Comparison of ENCODE assay signal across 8 cellular contexts in the genomic region with DNA sequence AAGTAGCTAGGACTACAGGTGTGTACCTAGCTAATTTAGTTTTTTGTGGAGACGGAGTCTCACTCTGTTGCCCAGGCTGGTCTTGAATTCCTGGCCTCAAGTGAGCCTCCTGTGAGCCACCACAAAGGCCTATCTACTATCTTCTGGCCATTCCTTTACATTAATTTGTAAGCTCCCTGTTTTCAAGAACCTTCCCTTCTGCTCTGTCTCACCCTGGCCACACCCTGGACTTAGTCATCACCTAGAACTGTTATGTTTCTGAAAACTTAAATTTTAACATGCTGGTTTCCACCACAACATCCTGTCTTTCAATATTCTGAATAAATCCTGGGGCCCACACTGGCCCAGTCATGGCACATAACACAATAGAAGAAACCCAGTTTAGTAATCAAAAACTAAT. TPM values are rescaled to one million over a fixed set of nuclear protein-coding genes. Genes with fewer than 3 reads are reported as not detected.
DNase-seq lines count a peak whose midpoint lies in the region; ATAC-seq, FAIRE-seq and TF ChIP-seq lines count a peak whose summit lies in the region.

No MANE protein-coding gene starts in this region.

- H3K27ac Mint-ChIP-seq in chondrocyte (ENCODE audit: unreplicated experiment) (no peak overlapping the region), endodermal cell (no peak overlapping the region)

- H3K9ac ChIP-seq in endodermal cell (ENCODE audit: extremely low read depth, low read length, poor library complexity, severe bottlenecking), result no peak overlapping the region

- no peak for TF ChIP-seq POLR2A in GM12892 (IDR thresholded peaks at IDR 0.05; ENCODE audit: low read depth, low read length)

- H3K27me3 Mint-ChIP-seq in chondrocyte (ENCODE audit: low read depth), result no peaks in the 10 kb centered on the region
- no peaks in the 10 kb centered on the region for H3K27me3 Mint-ChIP-seq in endodermal cell (ENCODE audit: insufficient read depth)

- ATAC-seq in HG02678 (IDR thresholded peaks at IDR 0.05; ENCODE audit: unreplicated experiment), result peak; percentile 48

- H3K27me3 ChIP-seq in endodermal cell (ENCODE audit: control insufficient read depth, insufficient read depth, low read length, poor library complexity, severe bottlenecking), result no peaks in the 10 kb centered on the region

- no peak for FAIRE-seq in GM12892 (lab: Jason Lieb, UNC)

- H3K4me3 Mint-ChIP-seq in chondrocyte (ENCODE audit: unreplicated experiment) (no peak overlapping the region), endodermal cell (no peak overlapping the region)

- H3K36me3 ChIP-seq in endodermal cell (ENCODE audit: control insufficient read depth, insufficient read depth, low read length), result no peaks in the 10 kb centered on the region

- no peaks in the 10 kb centered on the region for H3K36me3 Mint-ChIP-seq in chondrocyte (ENCODE audit: low read depth)
- H3K36me3 Mint-ChIP-seq in endodermal cell (ENCODE audit: low read depth), result no peaks in the 10 kb centered on the region

- H3K27ac ChIP-seq in endodermal cell (ENCODE audit: low read depth, low read length), result no peak overlapping the region

- TF ChIP-seq CTCF in chondrocyte (IDR thresholded peaks at IDR 0.05) (no peak), endodermal cell (conservative IDR thresholded peaks at IDR 0.05) (no peak)

- H3K9me3 ChIP-seq in endodermal cell (ENCODE audit: control insufficient read depth, low read length), result no peaks in the 10 kb centered on the region

- peaks cover 30% of the 10 kb centered on the region for H3K4me1 Mint-ChIP-seq in chondrocyte (ENCODE audit: low read depth)
- H3K4me1 Mint-ChIP-seq in endodermal cell, result peaks cover 7% of the 10 kb centered on the region

- peak overlapping the region; percentile 35; the same call in 1 of the 2 replicates for H3K4me3 ChIP-seq in GM08714 (ENCODE audit: low read length)
- no peak overlapping the region for H3K4me3 ChIP-seq in endodermal cell (ENCODE audit: low read length)

- 98 to 100% methylated on average over 1 of the region's 1 CpG for WGBS in endodermal cell (ENCODE audit: insufficient coverage in 1 of 2, insufficient read length in 1 of 2), 2 experiments

- DNase-seq in SW480 (ENCODE audit: low spot score), result peak; percentile 40
- peak; percentile 7 for DNase-seq in chondrocyte (ENCODE audit: low spot score)
- DNase-seq in stimulated activated CD8-positive, alpha-beta memory T cell treated with anti-CD3 and anti-CD28 coated beads, Interleukin-12 subunit alpha, Interleukin-12 subunit beta, amount 100 ng/mL, for 24 hours (ENCODE audit: extremely low read depth), result peak; percentile 34
- DNase-seq in GM12892 (ENCODE audit: insufficient read length), result no peak
- no peak for DNase-seq in NCI-H524 treated with DMSO at 0.1 percent for 48 hours (lab: John Stamatoyannopoulos, UW)
- no peak for DNase-seq in endodermal cell

- peaks cover 4% of the 10 kb centered on the region for H3K4me1 ChIP-seq in endodermal cell (ENCODE audit: control insufficient read depth, insufficient read depth, low read length)

- H3K9me3 Mint-ChIP-seq in chondrocyte (ENCODE audit: low read depth) (no peaks in the 10 kb centered on the region), endodermal cell (no peaks in the 10 kb centered on the region)

RNA-seq across cellular contexts. Expression of gene B4GALT3, which starts 4.9 kb away (rescaled TPM):
- total RNA-seq in chondrocyte, result 22.4 to 23.7 TPM (median 23.0 TPM) in 3 replicates
- 15.7 TPM for polyA plus RNA-seq in GM12892 (2012; ENCODE audit: missing spikeins)
- total RNA-seq in endodermal cell, result 10 to 100 TPM; 30.4 to 37.9 TPM
- polyA plus RNA-seq in endodermal cell (2013, experiment 1 of 2), result 46.8 TPM
- polyA plus RNA-seq in endodermal cell (2013, experiment 2 of 2), result 41.5 TPM

RNA-seq across cellular contexts. Expression of gene PPOX, which starts 16.0 kb away (rescaled TPM):
- total RNA-seq in chondrocyte (21.6 to 38.8 TPM (median 25.6 TPM) in 3 replicates), endodermal cell (10 to 100 TPM; 46.4 to 47.2 TPM)
- polyA plus RNA-seq in GM12892 (2012; ENCODE audit: missing spikeins), result 22.5 TPM
- 47.2 TPM for polyA plus RNA-seq in endodermal cell (2013, experiment 1 of 2)
- 43.1 TPM for polyA plus RNA-seq in endodermal cell (2013, experiment 2 of 2)

RNA-seq across cellular contexts. Expression of gene ADAMTS4, which starts 16.6 kb away (rescaled TPM):
- total RNA-seq in chondrocyte (1.5 to 2.8 TPM (median 2.2 TPM) in 3 replicates), endodermal cell (1 to 10 TPM; 4.4 to 9.6 TPM)
- polyA plus RNA-seq in GM12892 (2012; ENCODE audit: missing spikeins), result 0.06 TPM
- polyA plus RNA-seq in endodermal cell (2013, experiment 1 of 2), result 5.7 TPM
- 4.6 TPM for polyA plus RNA-seq in endodermal cell (2013, experiment 2 of 2)

RNA-seq across cellular contexts. Expression of gene NDUFS2, which starts 20.0 kb away (rescaled TPM):
- 50.6 to 59.2 TPM (median 55.2 TPM) in 3 replicates for total RNA-seq in chondrocyte
- polyA plus RNA-seq in GM12892 (2012; ENCODE audit: missing spikeins), result 101 TPM
- 10 to 100 TPM; 83.5 to 100.0 TPM for total RNA-seq in endodermal cell
- polyA plus RNA-seq in endodermal cell (2013, experiment 1 of 2), result 130 TPM
- 112 TPM for polyA plus RNA-seq in endodermal cell (2013, experiment 2 of 2)

RNA-seq across cellular contexts. Expression of gene USP21, which starts 22.9 kb away (rescaled TPM):
- 15.7 to 24.8 TPM (median 16.0 TPM) in 3 replicates for total RNA-seq in chondrocyte
- polyA plus RNA-seq in GM12892 (2012; ENCODE audit: missing spikeins), result 13.5 TPM
- 10 to 100 TPM; 26.7 to 39.7 TPM for total RNA-seq in endodermal cell
- 42.7 TPM for polyA plus RNA-seq in endodermal cell (2013, experiment 1 of 2)
- 36.0 TPM for polyA plus RNA-seq in endodermal cell (2013, experiment 2 of 2)

Comparison
In these comparisons a context has a peak if more than half of its experiments do, and no peak if none do; other contexts are left out.
1. DNase-seq: peak in SW480 (single experiment), chondrocyte (single experiment) and stimulated activated CD8-positive, alpha-beta memory T cell treated with anti-CD3 and anti-CD28 coated beads, Interleukin-12 subunit alpha, Interleukin-12 subunit beta, amount 100 ng/mL, for 24 hours (single experiment); none in GM12892 (single experiment), NCI-H524 treated with DMSO at 0.1 percent for 48 hours (single experiment) and endodermal cell (single experiment).